8 cellular contexts compared by ENCODE assay signal in the genomic region with DNA sequence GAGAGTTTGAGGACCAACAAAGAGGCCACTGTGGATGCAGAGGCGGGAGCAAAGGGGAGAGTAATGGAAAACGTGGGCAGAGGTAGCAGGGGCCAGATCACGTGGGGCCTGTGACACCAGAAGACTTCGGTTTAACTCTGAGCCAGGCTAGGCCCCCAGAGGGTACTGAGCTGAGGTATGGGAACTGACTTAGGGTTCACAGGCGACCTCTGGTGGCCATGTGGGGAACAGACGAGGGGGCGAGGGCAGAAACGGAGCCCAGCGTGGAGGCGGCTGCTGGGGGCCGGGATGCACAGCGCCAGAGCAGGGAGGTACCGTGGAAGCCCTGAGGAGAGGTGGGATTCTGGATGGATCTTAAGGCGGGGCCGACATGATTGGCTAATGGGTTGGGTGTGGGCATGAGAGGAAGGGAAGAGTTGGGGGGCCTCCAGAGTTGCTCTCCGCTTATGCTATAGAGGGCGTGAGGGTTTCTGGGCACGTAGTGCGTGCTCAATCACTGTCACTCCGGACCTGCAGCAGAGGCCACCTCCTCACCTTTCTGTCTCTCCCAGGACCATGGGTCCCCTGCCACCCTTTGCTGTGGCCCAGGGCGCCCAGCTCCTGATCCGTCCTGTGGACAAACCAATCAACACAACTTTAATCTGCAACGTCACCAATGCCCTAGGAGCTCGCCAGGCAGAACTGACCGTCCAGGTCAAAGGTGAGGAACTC. TPM values are rescaled to one million over a fixed set of nuclear protein-coding genes. Genes with fewer than 3 reads are reported as not detected.
DNase-seq lines count a peak whose midpoint lies in the region; ATAC-seq lines count a peak whose summit lies in the region.

No MANE protein-coding gene starts in this region.

- intact Hi-C loops in activated CD4-positive, alpha-beta memory T cell treated with anti-CD3 and anti-CD28 coated beads for 36 hours (cut with micrococcal nuclease) = loop anchor here (2.0 to 10.0 kb wide), 2 partner anchors 87 to 187 kb away; a partner anchor contains a TSS

- H3K4me1 ChIP-seq in effector memory CD4-positive, alpha-beta T cell (ENCODE audit: control insufficient read depth, insufficient read depth, low read length, poor library complexity, severe bottlenecking) = no peaks in the 10 kb centered on the region

- DNase-seq in NCI-H345 (lab: John Stamatoyannopoulos, UW) (peak; percentile 49), NCI-H345 treated with DMSO at 0.1 percent for 48 hours (lab: John Stamatoyannopoulos, UW; ENCODE audit: unreplicated experiment) (no peak), NCI-H524 treated with DMSO at 0.1 percent for 48 hours (lab: John Stamatoyannopoulos, UW) (peak; percentile 11), mucosa of gallbladder (ENCODE audit: low spot score) (peak; percentile 51)
- DNase-seq in activated CD4-positive, alpha-beta memory T cell treated with anti-CD3 and anti-CD28 coated beads for 36 hours = peak; percentile 76
- peak; percentile 9 to 31 (median 22) for DNase-seq in effector memory CD4-positive, alpha-beta T cell
- DNase-seq in stimulated activated CD8-positive, alpha-beta memory T cell treated with anti-CD3 and anti-CD28 coated beads, Interleukin-7, amount 100 ng/mL, for 4 hours (ENCODE audit: low read depth in 2 of 2) = peak; percentile 38 to 50

- no peaks in the 10 kb centered on the region for H3K9me3 Mint-ChIP-seq in activated CD4-positive, alpha-beta memory T cell treated with anti-CD3 and anti-CD28 coated beads for 36 hours

- H3K9me3 ChIP-seq in effector memory CD4-positive, alpha-beta T cell (ENCODE audit: control insufficient read depth, low read length) = no peaks in the 10 kb centered on the region

- no peaks in the 10 kb centered on the region for H3K27me3 ChIP-seq in effector memory CD4-positive, alpha-beta T cell (replicated peaks; ENCODE audit: control insufficient read depth, insufficient read depth, low read length, poor library complexity, severe bottlenecking)

- POLR2A ChIA-PET in activated CD4-positive, alpha-beta memory T cell treated with anti-CD3 and anti-CD28 coated beads for 36 hours (lab: Charles Lee) = no interaction called here

- no peaks in the 10 kb centered on the region for H3K36me3 ChIP-seq in effector memory CD4-positive, alpha-beta T cell (ENCODE audit: control insufficient read depth, insufficient read depth, low read length)

- CTCF ChIA-PET in activated CD4-positive, alpha-beta memory T cell treated with anti-CD3 and anti-CD28 coated beads for 36 hours (lab: Charles Lee) = interaction anchor here (0.6 to 2.7 kb wide), 19 partner anchors 9 to 113 kb away, joined by 3 to 31 read pairs (median 3); a partner anchor contains a TSS

- no peak for ATAC-seq in GM21360 (IDR thresholded peaks at IDR 0.05; ENCODE audit: unreplicated experiment)

- no peak overlapping the region for H3K4me3 Mint-ChIP-seq in activated CD4-positive, alpha-beta memory T cell treated with anti-CD3 and anti-CD28 coated beads for 36 hours

- H3K4me3 ChIP-seq in effector memory CD4-positive, alpha-beta T cell (ENCODE audit: insufficient read depth, low read depth, low read length, poor library complexity, severe bottlenecking) = no peak overlapping the region

- peaks cover 7% of the 10 kb centered on the region for H3K36me3 Mint-ChIP-seq in activated CD4-positive, alpha-beta memory T cell treated with anti-CD3 and anti-CD28 coated beads for 36 hours

- peaks cover 10% of the 10 kb centered on the region for H3K4me1 Mint-ChIP-seq in activated CD4-positive, alpha-beta memory T cell treated with anti-CD3 and anti-CD28 coated beads for 36 hours (ENCODE audit: low read depth)

- H3K27ac ChIP-seq in effector memory CD4-positive, alpha-beta T cell (ENCODE audit: insufficient read depth, low read length, poor library complexity, severe bottlenecking) = no peak overlapping the region

- H3K27me3 Mint-ChIP-seq in activated CD4-positive, alpha-beta memory T cell treated with anti-CD3 and anti-CD28 coated beads for 36 hours = no peaks in the 10 kb centered on the region

- H3K27ac Mint-ChIP-seq in activated CD4-positive, alpha-beta memory T cell treated with anti-CD3 and anti-CD28 coated beads for 36 hours = no peak overlapping the region

RNA-seq across cellular contexts. Expression of a gene that starts 13.7 kb away (rescaled TPM):
- total RNA-seq in activated CD4-positive, alpha-beta memory T cell treated with anti-CD3 and anti-CD28 coated beads for 36 hours = 1 to 10 TPM; 6.5 to 7.4 TPM
- 42.8 TPM for total RNA-seq in mucosa of gallbladder

RNA-seq across cellular contexts. Expression of a gene that starts 13.9 kb away (rescaled TPM):
- total RNA-seq in activated CD4-positive, alpha-beta memory T cell treated with anti-CD3 and anti-CD28 coated beads for 36 hours = under 1 TPM; 0.31 to 0.57 TPM
- 10.9 TPM for total RNA-seq in mucosa of gallbladder

RNA-seq across cellular contexts. Expression of a gene that starts 41.6 kb away (rescaled TPM):
- not detected for total RNA-seq in activated CD4-positive, alpha-beta memory T cell treated with anti-CD3 and anti-CD28 coated beads for 36 hours
- total RNA-seq in mucosa of gallbladder = 0.12 TPM

RNA-seq across cellular contexts. Expression of a gene that starts 44.0 kb away (rescaled TPM):
- total RNA-seq in activated CD4-positive, alpha-beta memory T cell treated with anti-CD3 and anti-CD28 coated beads for 36 hours = not detected
- not detected for total RNA-seq in mucosa of gallbladder
